ENCODE assay signal across 11 cellular contexts in the genomic region with DNA sequence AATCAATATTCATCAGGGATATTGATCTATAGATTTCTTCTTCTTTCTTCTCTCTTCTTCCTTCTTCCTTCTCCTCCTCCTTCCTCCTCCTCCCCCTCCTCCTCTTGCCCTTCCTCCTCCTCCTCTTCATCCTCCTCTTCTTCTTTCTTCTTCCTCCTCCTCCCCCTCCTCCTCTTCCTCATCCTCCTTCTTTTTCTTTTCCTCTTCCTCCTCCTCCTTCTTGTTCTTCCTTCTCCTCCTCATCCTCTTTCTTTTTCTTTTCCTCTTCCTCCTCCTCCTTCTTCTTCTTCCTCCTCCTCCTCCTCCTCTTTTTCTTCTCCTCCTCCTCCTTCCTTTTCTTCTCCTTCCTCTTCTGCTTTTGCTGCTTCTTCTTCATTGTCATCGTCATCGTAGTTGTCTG.
"Had no signal": no experiment of that assay in that cellular context is flagged by ENCODE, and none has a peak within 500 bp of the region (broad histone marks: within the 10 kb centered on the region; RNA-seq: fewer than 3 reads in every experiment).

No MANE protein-coding gene starts in this region.

- H3K4me2 ChIP-seq: GM23338 had no signal

- DNase-seq: GM23248, GOT3, H7, H9, HCEC 1CT, HFFc6 had no signal

- H3K27ac Mint-ChIP-seq: GM23338, H9, HFFc6 had no signal

- H3K4me1 Mint-ChIP-seq: GM23338 had no signal

- H3K4me1 ChIP-seq: HAP-1 had no signal

- H3K4me3 Mint-ChIP-seq: GM23338, H9, HFFc6 had no signal

- H2AFZ ChIP-seq: GM23248, GM23338 had no signal

- H3K9me3 ChIP-seq: HAP-1 had no signal

- ATAC-seq: GM23338, HCT116 had no signal

- H3K9ac ChIP-seq: GM23248 had no signal

- FAIRE-seq: H1, H54 had no signal

- H3K4me3 ChIP-seq: GM23248, GM23338, HAP-1 had no signal

- H3K27ac ChIP-seq: GM23248 had no signal

- H3K36me3 ChIP-seq: HAP-1 had no signal
